Comparison of ENCODE assay signal across 12 cellular contexts in the genomic region with DNA sequence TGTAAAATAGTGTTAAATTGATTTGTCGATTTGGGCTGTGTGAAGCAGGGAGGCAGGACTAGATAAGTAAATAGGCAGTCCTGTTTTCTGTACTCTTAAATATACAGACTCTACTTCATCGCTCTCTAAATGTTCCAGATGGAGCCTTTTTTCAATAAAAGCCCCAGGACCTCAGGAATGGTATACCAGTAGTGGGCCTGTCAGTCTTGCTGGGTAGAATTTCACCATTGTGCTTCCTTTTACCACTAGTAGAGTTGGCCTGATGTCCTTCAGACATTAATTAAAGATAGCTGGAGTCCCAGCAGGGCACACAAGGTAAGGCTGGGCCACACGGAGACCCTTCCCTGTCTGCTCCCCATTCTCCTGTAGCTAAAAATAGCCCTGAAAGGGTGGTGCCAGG. TPM values are rescaled to one million over a fixed set of nuclear protein-coding genes. Genes with fewer than 3 reads are reported as not detected.
A peak's percentile ranks its signal among the peaks of the same experiment; 100 is the strongest.
DNase-seq lines count a peak whose midpoint lies in the region; ATAC-seq, FAIRE-seq and TF ChIP-seq lines count a peak whose summit lies in the region.
"Had no signal": no experiment of that assay in that cellular context is flagged by ENCODE, and none has a peak within 500 bp of the region (broad histone marks: within the 10 kb centered on the region; RNA-seq: fewer than 3 reads in every experiment).

No MANE protein-coding gene starts in this region.

- H3K4me2 ChIP-seq in BLaER1 treated with 17β-estradiol and CSF1 and Interleukin-3, amounts not matched to agents 10 nM and 100 nM: peak overlapping the region in 8 of 11 experiments; percentile 2 to 99 (median 93); a peak in 17 of 22 replicates
- peak overlapping the region; percentile 11 for H3K4me2 ChIP-seq in fibroblast of lung (ENCODE audit: extremely low read depth, insufficient read depth, low read length)

- peaks cover 31 to 73% (median 48%) of the 10 kb centered on the region in 10 experiments for H3K4me1 ChIP-seq in BLaER1 treated with 17β-estradiol and CSF1 and Interleukin-3, amounts not matched to agents 10 nM and 100 nM
- H3K4me1 ChIP-seq in fibroblast of lung (ENCODE audit: control insufficient read depth, extremely low read depth, insufficient read depth, low read length) (peaks cover 8% of the 10 kb centered on the region), rectal smooth muscle tissue (ENCODE audit: control insufficient read depth, insufficient read depth, low read length) (peaks cover 44% of the 10 kb centered on the region)

- H3K79me2 ChIP-seq in fibroblast of lung (ENCODE audit: control insufficient read depth, insufficient read depth, low read length): peaks cover 100% of the 10 kb centered on the region

- peak overlapping the region in 5 of 10 experiments; percentile 1 to 95 (median 77); a peak in 8 of 20 replicates for H3K4me3 ChIP-seq in BLaER1 treated with 17β-estradiol and CSF1 and Interleukin-3, amounts not matched to agents 10 nM and 100 nM
- H3K4me3 ChIP-seq in NB4 (ENCODE audit: low read depth, low read length) (peak overlapping the region; percentile 19), fibroblast of lung (replicated peaks in 1 of 4; ENCODE audit: control extremely low read depth in 1 of 4, insufficient read depth in 1 of 4, low read depth in 3 of 4, low read length in 4 of 4) (peak overlapping the region in 1 of 4 experiments; percentile 87), rectal smooth muscle tissue (ENCODE audit: low read length) (peak overlapping the region; percentile 1)

- no peak for FAIRE-seq in RCC 7860 (lab: Jason Lieb, UNC)

- H3K27ac ChIP-seq in BLaER1 treated with 17β-estradiol and CSF1 and Interleukin-3, amounts not matched to agents 10 nM and 100 nM: peak overlapping the region in 4 of 11 experiments; percentile 27 to 48 (median 46); a peak in 7 of 22 replicates
- no peak overlapping the region for H3K27ac ChIP-seq in fibroblast of lung (ENCODE audit: insufficient read depth, low read length)
- peak overlapping the region; percentile 69 for H3K27ac ChIP-seq in rectal smooth muscle tissue (ENCODE audit: low read depth, low read length)
- H3K27ac ChIP-seq in RWPE1: no peak overlapping the region

- H3K36me3 ChIP-seq in BLaER1 treated with 17β-estradiol and CSF1 and Interleukin-3, amounts not matched to agents 10 nM and 100 nM: peaks cover 46 to 90% (median 79%) of the 10 kb centered on the region in 11 experiments
- H3K36me3 ChIP-seq in fibroblast of lung (ENCODE audit: control insufficient read depth, insufficient read depth, low read length) (peaks cover 9% of the 10 kb centered on the region), rectal smooth muscle tissue (ENCODE audit: control insufficient read depth, insufficient read depth, low read length) (peaks cover 5% of the 10 kb centered on the region)

- POLR2A ChIA-PET in RWPE1 (lab: Yijun Ruan, JAX; ENCODE audit: low non-redundant PET): no interaction called here

- no peak overlapping the region for H2AFZ ChIP-seq in fibroblast of lung (ENCODE audit: low read length)

- no peaks in the 10 kb centered on the region for H3K27me3 ChIP-seq in BLaER1 treated with 17β-estradiol and CSF1 and Interleukin-3, amounts not matched to agents 10 nM and 100 nM
- H3K27me3 ChIP-seq in fibroblast of lung (ENCODE audit: control insufficient read depth, insufficient read depth, low read length) (no peaks in the 10 kb centered on the region), rectal smooth muscle tissue (ENCODE audit: control insufficient read depth, insufficient read depth, low read length) (no peaks in the 10 kb centered on the region)

- CTCF ChIA-PET in RWPE1 (lab: Yijun Ruan, JAX): interaction anchor here (0.6 to 1.3 kb wide), 7 partner anchors 28 to 327 kb away, joined by 3 to 8 read pairs (median 4); no protein-coding TSS in a partner anchor

- TF ChIP-seq POLR2A in NB4 (IDR thresholded peaks at IDR 0.05; ENCODE audit: extremely low read depth, insufficient read length): no peak

- peak; percentile 21 for DNase-seq in NB4 (ENCODE audit: low read depth)
- no peak for DNase-seq in fibroblast of lung (ENCODE audit: low read depth in 2 of 2)
- DNase-seq in SW480 (ENCODE audit: low spot score): no peak
- no peak for DNase-seq in sciatic nerve (ENCODE audit: low spot score)
- DNase-seq in RWPE1 (ENCODE audit: low spot score): no peak
- no peak for DNase-seq in RCC 7860 (ENCODE audit: low spot score)
- DNase-seq: activated CD4-positive, CD25-positive, alpha-beta regulatory T cell; H7; Kasumi-1; stimulated activated CD4-positive, alpha-beta T cell treated with anti-CD3 and anti-CD28 coated beads, Interleukin-15, amount 100 ng/mL, for 24 hours had no signal

- TF ChIP-seq CTCF in NB4 (IDR thresholded peaks at IDR 0.05; ENCODE audit: low read depth, low read length) (no peak), fibroblast of lung (conservative IDR thresholded peaks at IDR 0.05 in 1 of 2, IDR thresholded peaks at IDR 0.05 in 1 of 2; ENCODE audit: low read depth in 1 of 2, low read length in 2 of 2) (no peak), RWPE1 (conservative IDR thresholded peaks at IDR 0.05; ENCODE audit: low read depth) (no peak)

- peaks cover 0 to 9% (median 0%) of the 10 kb centered on the region in 11 experiments; a peak in 5 of 22 replicates for H3K9me3 ChIP-seq in BLaER1 treated with 17β-estradiol and CSF1 and Interleukin-3, amounts not matched to agents 10 nM and 100 nM (replicated peaks in 1 of 11)
- H3K9me3 ChIP-seq in fibroblast of lung (ENCODE audit: control insufficient read depth, insufficient read depth, low read depth, low read length): peaks cover 7% of the 10 kb centered on the region

- H4K20me1 ChIP-seq in BLaER1 treated with 17β-estradiol and CSF1 and Interleukin-3, amounts not matched to agents 10 nM and 100 nM: peaks cover 51 to 99% (median 78%) of the 10 kb centered on the region in 11 experiments
- peaks cover 4% of the 10 kb centered on the region for H4K20me1 ChIP-seq in fibroblast of lung (ENCODE audit: control insufficient read depth, extremely low read depth, insufficient read depth, low read length)

- ATAC-seq in sciatic nerve: no peak

- peak overlapping the region in 4 of 11 experiments; percentile 30 to 93 (median 60); a peak in 7 of 22 replicates for H3K9ac ChIP-seq in BLaER1 treated with 17β-estradiol and CSF1 and Interleukin-3, amounts not matched to agents 10 nM and 100 nM
- H3K9ac ChIP-seq in fibroblast of lung (ENCODE audit: insufficient read depth, low read length) (no peak overlapping the region), rectal smooth muscle tissue (ENCODE audit: low read length) (no peak overlapping the region)

- intact Hi-C loops in sciatic nerve (cut with DNase I): loop anchor here (10.0 kb wide), 1 partner anchor 121 kb away; no protein-coding TSS in a partner anchor

RNA-seq across cellular contexts. Expression of gene SNX18, which starts 6.0 kb away (rescaled TPM):
- 91.7 and 109 TPM in 2 replicates for total RNA-seq in fibroblast of lung
- 49.0 and 80.1 TPM in 2 replicates for polyA plus RNA-seq in fibroblast of lung
- polyA plus RNA-seq in fibroblast of lung (2012): 44.7 and 78.2 TPM in 2 replicates
- polyA minus RNA-seq in fibroblast of lung (ENCODE audit: low replicate concordance): 34.0 and 60.5 TPM in 2 replicates
- total RNA-seq in sciatic nerve: 38.7 TPM
